9 cellular contexts compared by ENCODE assay signal in genomic region chr16:87278191-87279093, GRCh38. TPM values are rescaled to one million over a fixed set of nuclear protein-coding genes. Genes with fewer than 3 reads are reported as not detected.
DNase-seq lines count a peak whose midpoint lies in the region; ATAC-seq and TF ChIP-seq lines count a peak whose summit lies in the region.
"Had no signal": no experiment of that assay in that cellular context is flagged by ENCODE, and none has a peak within 500 bp of the region (broad histone marks: within the 10 kb centered on the region; RNA-seq: fewer than 3 reads in every experiment).

No MANE protein-coding gene starts in this region.

- intact Hi-C loops in left ventricle myocardium inferior (cut with micrococcal nuclease), result loop anchor here (5.0 kb wide), 1 partner anchor 716 kb away; no protein-coding TSS in a partner anchor

- ATAC-seq in GM21390 (IDR thresholded peaks at IDR 0.05; ENCODE audit: unreplicated experiment), result no peak
- no peak for ATAC-seq in GM18909 (IDR thresholded peaks at IDR 0.05; ENCODE audit: poor library complexity, unreplicated experiment)

- H3K9me3 ChIP-seq in left ventricle myocardium inferior (replicated peaks), result no peaks in the 10 kb centered on the region

- H3K4me1 ChIP-seq in left ventricle myocardium inferior, result peaks cover 4% of the 10 kb centered on the region

- H3K27me3 ChIP-seq in left ventricle myocardium inferior (ENCODE audit: low read depth), result peaks cover 56% of the 10 kb centered on the region

- H3K36me3 ChIP-seq in left ventricle myocardium inferior, result no peaks in the 10 kb centered on the region

- H3K4me3 ChIP-seq in left ventricle myocardium inferior, result no peak overlapping the region

- peak; percentile 59 for DNase-seq in Caki2 (ENCODE audit: low read depth)
- DNase-seq in HCEC 1CT, result peak; percentile 71
- peak; percentile 51 for DNase-seq in OCI-M1 (lab: John Stamatoyannopoulos, UW)
- peak; percentile 67 for DNase-seq in amniotic epithelial cell (ENCODE audit: low read depth)
- peak; percentile 78 for DNase-seq in left ventricle myocardium inferior
- peak; percentile 45 for DNase-seq in pulmonary artery endothelial cell (ENCODE audit: low read depth, low spot score)
- DNase-seq: activated B cell treated with CpG ODN at 0.5 μM for 24 hours had no signal

- H3K27ac ChIP-seq in left ventricle myocardium inferior (replicated peaks), result no peak overlapping the region

- peak; percentile 91 for TF ChIP-seq CTCF in left ventricle myocardium inferior (IDR thresholded peaks at IDR 0.05; ENCODE audit: borderline replicate concordance)

- in situ Hi-C loops in Caki2 (cut with HindIII; ENCODE audit: low pct_unique_long_range_greater_than_20kb, low sequenced_read_pairs), result no loop called here

RNA-seq across cellular contexts. Expression of gene C16orf95, which starts 38.8 kb away (rescaled TPM):
- total RNA-seq in Caki2 (2014; rRNA removed; shearing (Covaris generic); ENCODE audit: low replicate concordance), result 10.1 and 50.3 TPM in 2 replicates
- total RNA-seq in left ventricle myocardium inferior (3.2 TPM), pulmonary artery endothelial cell (4.1 and 4.3 TPM in 2 replicates)
